In the genomic region with DNA sequence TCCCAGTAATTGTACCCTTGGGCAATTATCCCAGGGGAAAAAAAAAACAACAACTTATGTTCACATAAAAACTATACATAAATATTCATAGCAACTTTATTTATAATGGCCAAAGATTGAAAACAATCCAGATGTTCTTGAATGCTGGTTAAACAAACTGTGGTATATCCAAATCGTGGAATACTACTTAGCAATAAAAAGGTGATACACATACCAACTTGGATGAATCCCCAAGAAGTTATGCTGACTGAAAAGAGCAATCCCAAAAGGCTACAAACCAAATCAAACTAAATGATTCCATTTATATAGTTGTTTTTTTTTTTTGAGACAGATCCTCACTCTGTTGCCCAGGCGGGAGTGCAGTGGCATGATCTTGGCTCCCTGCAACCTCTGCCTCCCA, we compare ENCODE assay signal across 8 cellular contexts.
"Had no signal": no experiment of that assay in that cellular context is flagged by ENCODE, and none has a peak within 500 bp of the region (broad histone marks: within the 10 kb centered on the region; RNA-seq: fewer than 3 reads in every experiment).

No MANE protein-coding gene starts in this region.

- FAIRE-seq: HepG2, HTR-8/SVneo had no signal

- H3K27ac Mint-ChIP-seq: IgD-negative memory B cell had no signal

- H3K4me2 ChIP-seq: KMS-11 had no signal

- DNase-seq: IMR-90, KBM-7, KG1 had no signal

- ATAC-seq: HepG2 had no signal

- H3K9ac ChIP-seq: KMS-11 had no signal

- H3K27me3 Mint-ChIP-seq: IgD-negative memory B cell had no signal

- H3K27ac ChIP-seq: HL-60, KMS-11 had no signal

- H3K4me3 Mint-ChIP-seq: IgD-negative memory B cell had no signal
